ENCODE assay signal across 8 cellular contexts in genomic region chr20:50931048-50931305, GRCh38. TPM values are rescaled to one million over a fixed set of nuclear protein-coding genes. Genes with fewer than 3 reads are reported as not detected.
DNase-seq lines count a peak whose midpoint lies in the region; ATAC-seq and TF ChIP-seq lines count a peak whose summit lies in the region.

No MANE protein-coding gene starts in this region.

- peaks cover 38% of the 10 kb centered on the region for H3K4me1 Mint-ChIP-seq in CD14-positive monocyte
- peaks cover 37% of the 10 kb centered on the region for H3K4me1 Mint-ChIP-seq in stimulated activated naive CD8-positive, alpha-beta T cell treated with anti-CD3 and anti-CD28 coated beads, Interleukin-15, amount 100 ng/mL, for 72 hours

- WGBS in adipose tissue, 3 donors: 0 to 3% (median 0%) methylated on average over 7 to 20 of the region's 27 CpGs

- H3K27ac ChIP-seq in HL-60 (replicated peaks): peak overlapping the region; percentile 99
- H3K27ac ChIP-seq in adipose tissue (ENCODE audit: low read depth, low read length): peak overlapping the region; percentile 99

- ATAC-seq in GM19463 (IDR thresholded peaks at IDR 0.05; ENCODE audit: unreplicated experiment): peak; percentile 12
- peak; percentile 56 for ATAC-seq in stimulated activated naive CD8-positive, alpha-beta T cell treated with anti-CD3 and anti-CD28 coated beads, Interleukin-15, amount 100 ng/mL, for 72 hours

- no peaks in the 10 kb centered on the region for H3K27me3 ChIP-seq in HL-60 (ENCODE audit: insufficient read depth, poor library complexity, severe bottlenecking)

- intact Hi-C loops in CD14-positive monocyte (cut with micrococcal nuclease): loop anchor here (1.0 to 10.0 kb wide), 2 partner anchors 27 to 136 kb away; partner anchors contain the start of genes DPM1 (in 2 of the 2), MOCS3 (in 2 of the 2) and BCAS4 (in 1 of the 2)

- TF ChIP-seq CTCF in CD14-positive monocyte (IDR thresholded peaks at IDR 0.05) (no peak), HL-60 (IDR thresholded peaks at IDR 0.05; ENCODE audit: insufficient read depth, low read length) (no peak)

- peak overlapping the region; percentile 79 to 84 for H3K4me3 Mint-ChIP-seq in CD14-positive monocyte
- H3K4me3 Mint-ChIP-seq in stimulated activated naive CD8-positive, alpha-beta T cell treated with anti-CD3 and anti-CD28 coated beads, Interleukin-15, amount 100 ng/mL, for 72 hours: peak overlapping the region; percentile 80 to 86

- H3K27me3 Mint-ChIP-seq in CD14-positive monocyte (ENCODE audit: low read depth in 3 of 3): no peaks in the 10 kb centered on the region
- no peaks in the 10 kb centered on the region for H3K27me3 Mint-ChIP-seq in stimulated activated naive CD8-positive, alpha-beta T cell treated with anti-CD3 and anti-CD28 coated beads, Interleukin-15, amount 100 ng/mL, for 72 hours

- DNase-seq in CD14-positive monocyte (ENCODE audit: low spot score) (no peak), HL-60 (ENCODE audit: low read depth in 1 of 2, low spot score in 1 of 2) (no peak), iPS-NIHi7 (ENCODE audit: extremely low spot score) (peak; percentile 64), NCI-H524 (lab: John Stamatoyannopoulos, UW) (no peak)
- no peak for DNase-seq in stimulated activated naive CD8-positive, alpha-beta T cell treated with anti-CD3 and anti-CD28 coated beads, Interleukin-15, amount 100 ng/mL, for 72 hours
- DNase-seq in stimulated activated CD4-positive, alpha-beta T cell treated with anti-CD3 and anti-CD28 coated beads, Interleukin-2, amount 100 ng/mL, for 48 hours: no peak

- peaks cover 27 to 43% of the 10 kb centered on the region in 2 donors for H3K36me3 Mint-ChIP-seq in CD14-positive monocyte

- peak overlapping the region; percentile 41 for H3K4me3 ChIP-seq in HL-60 (replicated peaks; ENCODE audit: insufficient read depth, low read length)

- H3K27ac Mint-ChIP-seq in CD14-positive monocyte: peak overlapping the region; percentile 83 to 99 (median 98)
- peak overlapping the region; percentile 98 to 99 for H3K27ac Mint-ChIP-seq in stimulated activated naive CD8-positive, alpha-beta T cell treated with anti-CD3 and anti-CD28 coated beads, Interleukin-15, amount 100 ng/mL, for 72 hours

- no peaks in the 10 kb centered on the region for H3K9me3 Mint-ChIP-seq in CD14-positive monocyte
- no peaks in the 10 kb centered on the region for H3K9me3 Mint-ChIP-seq in stimulated activated naive CD8-positive, alpha-beta T cell treated with anti-CD3 and anti-CD28 coated beads, Interleukin-15, amount 100 ng/mL, for 72 hours

RNA-seq across cellular contexts. Expression of gene ADNP, which starts 0.3 kb away (rescaled TPM):
- polyA plus RNA-seq in CD14-positive monocyte (1 to 10 TPM; 1.4 to 3.3 TPM), adipose tissue (10 to 100 TPM; 11.2 to 22.7 (median 17.7) TPM)

RNA-seq across cellular contexts. Expression of gene DPM1, which starts 27.4 kb away (rescaled TPM):
- polyA plus RNA-seq in CD14-positive monocyte: 10 to 100 TPM; 50.9 to 55.1 TPM
- polyA plus RNA-seq in adipose tissue: 10 to 100 TPM; 44.6 to 54.4 (median 47.4) TPM

RNA-seq across cellular contexts. Expression of gene MOCS3, which starts 27.6 kb away (rescaled TPM):
- 1 to 10 TPM; 1.9 TPM for polyA plus RNA-seq in CD14-positive monocyte
- 1 to 10 TPM; 1.7 to 2.6 (median 2.0) TPM for polyA plus RNA-seq in adipose tissue
